1 cellular context compared by ENCODE assay signal in the genomic region with DNA sequence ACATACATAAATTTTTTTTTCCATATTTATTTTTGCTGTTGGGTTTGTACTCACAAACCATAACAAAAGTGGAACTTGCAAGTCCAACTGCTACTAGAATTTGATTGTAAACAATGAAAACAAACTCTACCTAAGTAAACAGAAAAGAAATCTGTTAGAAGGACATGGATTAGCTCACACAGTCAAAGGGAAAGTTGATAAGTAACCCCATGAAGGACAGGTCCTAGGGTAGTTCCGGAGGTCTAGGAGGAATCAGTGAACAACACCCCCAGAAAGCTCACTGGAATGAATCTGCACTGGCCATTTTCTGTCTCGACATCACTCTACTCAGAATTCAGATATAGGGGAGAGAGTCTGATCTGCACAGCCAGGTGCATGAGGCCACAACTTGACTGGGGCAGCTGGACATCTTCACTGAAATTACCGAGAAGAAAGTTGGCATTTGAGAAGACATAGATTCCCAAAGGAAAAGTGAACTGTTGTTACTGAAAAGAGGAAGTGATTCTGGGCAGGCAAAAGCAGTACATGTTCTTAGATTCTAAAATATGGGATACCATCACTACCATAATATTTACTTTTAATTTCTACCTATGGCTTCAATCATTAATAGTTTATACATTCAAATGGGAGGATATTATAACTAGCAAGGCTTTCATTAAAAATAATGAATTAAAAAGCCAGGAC.
TF ChIP-seq lines count a peak whose summit lies in the region.

No MANE protein-coding gene starts in this region.

TF ChIP-seq in HepG2, 621 proteins besides CTCF, POLR2A, EP300 and RAD21 (continued from another document and continues in another):
- TF ChIP-seq, protein P1, sequence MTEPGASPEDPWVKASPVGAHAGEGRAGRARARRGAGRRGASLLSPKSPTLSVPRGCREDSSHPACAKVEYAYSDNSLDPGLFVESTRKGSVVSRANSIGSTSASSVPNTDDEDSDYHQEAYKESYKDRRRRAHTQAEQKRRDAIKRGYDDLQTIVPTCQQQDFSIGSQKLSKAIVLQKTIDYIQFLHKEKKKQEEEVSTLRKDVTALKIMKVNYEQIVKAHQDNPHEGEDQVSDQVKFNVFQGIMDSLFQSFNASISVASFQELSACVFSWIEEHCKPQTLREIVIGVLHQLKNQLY (CRISPR knock-in tag; IDR thresholded peaks at IDR 0.05): no peak
- TF ChIP-seq ZNF572 (CRISPR knock-in tag; IDR thresholded peaks at IDR 0.05) (no peak), KLF12 (CRISPR knock-in tag; IDR thresholded peaks at IDR 0.05; ENCODE audit: borderline replicate concordance) (no peak), BRCA1 (CRISPR knock-in tag; IDR thresholded peaks at IDR 0.05) (no peak), CAMTA2 (CRISPR knock-in tag; IDR thresholded peaks at IDR 0.05; ENCODE audit: borderline replicate concordance) (no peak), ZNF34 (CRISPR knock-in tag; IDR thresholded peaks at IDR 0.05; ENCODE audit: borderline replicate concordance) (no peak), SNAI1 (CRISPR knock-in tag; IDR thresholded peaks at IDR 0.05; ENCODE audit: borderline replicate concordance) (no peak), ZNF720 (CRISPR knock-in tag; IDR thresholded peaks at IDR 0.05) (no peak), ZNF577 (CRISPR knock-in tag; IDR thresholded peaks at IDR 0.05; ENCODE audit: borderline replicate concordance, low read depth) (no peak), SUZ12 (IDR thresholded peaks at IDR 0.05; ENCODE audit: low read depth, low read length) (no peak), ZNF253 (CRISPR knock-in tag; IDR thresholded peaks at IDR 0.05; ENCODE audit: borderline replicate concordance) (no peak), ZNF232 (CRISPR knock-in tag; IDR thresholded peaks at IDR 0.05; ENCODE audit: borderline replicate concordance) (no peak), YY1 (IDR thresholded peaks at IDR 0.05; ENCODE audit: insufficient read depth, insufficient replicate concordance, low read depth, low read length) (no peak), ESRRA (CRISPR knock-in tag; IDR thresholded peaks at IDR 0.05; ENCODE audit: low read depth) (no peak), NCOA2 (CRISPR knock-in tag; IDR thresholded peaks at IDR 0.05) (peak; percentile 49; the same call in 1 of the 2 replicates), ZMYM4 (CRISPR knock-in tag; IDR thresholded peaks at IDR 0.05) (peak; percentile 71), ZNF629 (CRISPR knock-in tag; conservative IDR thresholded peaks at IDR 0.05) (no peak), ZNF709 (CRISPR knock-in tag; IDR thresholded peaks at IDR 0.05) (no peak), ZNF10 (CRISPR knock-in tag; IDR thresholded peaks at IDR 0.05; ENCODE audit: borderline replicate concordance, low read depth) (no peak), U2AF2 (IDR thresholded peaks at IDR 0.05; ENCODE audit: low read depth, low read length) (no peak), NPAS2 (CRISPR knock-in tag; IDR thresholded peaks at IDR 0.05; ENCODE audit: borderline replicate concordance) (no peak), ZSCAN20 (CRISPR knock-in tag; IDR thresholded peaks at IDR 0.05; ENCODE audit: borderline replicate concordance) (no peak), PITX1 (CRISPR knock-in tag; IDR thresholded peaks at IDR 0.05) (peak; percentile 63), NCOA1 (CRISPR knock-in tag; IDR thresholded peaks at IDR 0.05) (no peak), SP2 (CRISPR knock-in tag; IDR thresholded peaks at IDR 0.05) (no peak), TBX3 (IDR thresholded peaks at IDR 0.05; ENCODE audit: borderline replicate concordance) (no peak), LCORL (IDR thresholded peaks at IDR 0.05) (no peak), LCORL (CRISPR knock-in tag; IDR thresholded peaks at IDR 0.05) (no peak), SMARCE1 (IDR thresholded peaks at IDR 0.05; ENCODE audit: borderline replicate concordance) (no peak)
- TF ChIP-seq, protein P2, sequence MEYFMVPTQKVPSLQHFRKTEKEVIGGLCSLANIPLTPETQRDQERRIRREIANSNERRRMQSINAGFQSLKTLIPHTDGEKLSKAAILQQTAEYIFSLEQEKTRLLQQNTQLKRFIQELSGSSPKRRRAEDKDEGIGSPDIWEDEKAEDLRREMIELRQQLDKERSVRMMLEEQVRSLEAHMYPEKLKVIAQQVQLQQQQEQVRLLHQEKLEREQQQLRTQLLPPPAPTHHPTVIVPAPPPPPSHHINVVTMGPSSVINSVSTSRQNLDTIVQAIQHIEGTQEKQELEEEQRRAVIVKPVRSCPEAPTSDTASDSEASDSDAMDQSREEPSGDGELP (IDR thresholded peaks at IDR 0.05; ENCODE audit: borderline replicate concordance, low read depth): no peak
- TF ChIP-seq, protein P3, sequence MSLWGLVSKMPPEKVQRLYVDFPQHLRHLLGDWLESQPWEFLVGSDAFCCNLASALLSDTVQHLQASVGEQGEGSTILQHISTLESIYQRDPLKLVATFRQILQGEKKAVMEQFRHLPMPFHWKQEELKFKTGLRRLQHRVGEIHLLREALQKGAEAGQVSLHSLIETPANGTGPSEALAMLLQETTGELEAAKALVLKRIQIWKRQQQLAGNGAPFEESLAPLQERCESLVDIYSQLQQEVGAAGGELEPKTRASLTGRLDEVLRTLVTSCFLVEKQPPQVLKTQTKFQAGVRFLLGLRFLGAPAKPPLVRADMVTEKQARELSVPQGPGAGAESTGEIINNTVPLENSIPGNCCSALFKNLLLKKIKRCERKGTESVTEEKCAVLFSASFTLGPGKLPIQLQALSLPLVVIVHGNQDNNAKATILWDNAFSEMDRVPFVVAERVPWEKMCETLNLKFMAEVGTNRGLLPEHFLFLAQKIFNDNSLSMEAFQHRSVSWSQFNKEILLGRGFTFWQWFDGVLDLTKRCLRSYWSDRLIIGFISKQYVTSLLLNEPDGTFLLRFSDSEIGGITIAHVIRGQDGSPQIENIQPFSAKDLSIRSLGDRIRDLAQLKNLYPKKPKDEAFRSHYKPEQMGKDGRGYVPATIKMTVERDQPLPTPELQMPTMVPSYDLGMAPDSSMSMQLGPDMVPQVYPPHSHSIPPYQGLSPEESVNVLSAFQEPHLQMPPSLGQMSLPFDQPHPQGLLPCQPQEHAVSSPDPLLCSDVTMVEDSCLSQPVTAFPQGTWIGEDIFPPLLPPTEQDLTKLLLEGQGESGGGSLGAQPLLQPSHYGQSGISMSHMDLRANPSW (CRISPR knock-in tag; IDR thresholded peaks at IDR 0.05; ENCODE audit: borderline replicate concordance): no peak
- TF ChIP-seq, protein P4, sequence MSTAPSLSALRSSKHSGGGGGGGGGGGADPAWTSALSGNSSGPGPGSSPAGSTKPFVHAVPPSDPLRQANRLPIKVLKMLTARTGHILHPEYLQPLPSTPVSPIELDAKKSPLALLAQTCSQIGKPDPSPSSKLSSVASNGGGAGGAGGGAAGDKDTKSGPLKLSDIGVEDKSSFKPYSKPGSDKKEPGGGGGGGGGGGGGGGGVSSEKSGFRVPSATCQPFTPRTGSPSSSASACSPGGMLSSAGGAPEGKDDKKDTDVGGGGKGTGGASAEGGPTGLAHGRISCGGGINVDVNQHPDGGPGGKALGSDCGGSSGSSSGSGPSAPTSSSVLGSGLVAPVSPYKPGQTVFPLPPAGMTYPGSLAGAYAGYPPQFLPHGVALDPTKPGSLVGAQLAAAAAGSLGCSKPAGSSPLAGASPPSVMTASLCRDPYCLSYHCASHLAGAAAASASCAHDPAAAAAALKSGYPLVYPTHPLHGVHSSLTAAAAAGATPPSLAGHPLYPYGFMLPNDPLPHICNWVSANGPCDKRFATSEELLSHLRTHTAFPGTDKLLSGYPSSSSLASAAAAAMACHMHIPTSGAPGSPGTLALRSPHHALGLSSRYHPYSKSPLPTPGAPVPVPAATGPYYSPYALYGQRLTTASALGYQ (CRISPR knock-in tag; IDR thresholded peaks at IDR 0.05): 0 out of 2 replicates have a peak, but pooled peaks have one; percentile 40
- TF ChIP-seq, protein P5, sequence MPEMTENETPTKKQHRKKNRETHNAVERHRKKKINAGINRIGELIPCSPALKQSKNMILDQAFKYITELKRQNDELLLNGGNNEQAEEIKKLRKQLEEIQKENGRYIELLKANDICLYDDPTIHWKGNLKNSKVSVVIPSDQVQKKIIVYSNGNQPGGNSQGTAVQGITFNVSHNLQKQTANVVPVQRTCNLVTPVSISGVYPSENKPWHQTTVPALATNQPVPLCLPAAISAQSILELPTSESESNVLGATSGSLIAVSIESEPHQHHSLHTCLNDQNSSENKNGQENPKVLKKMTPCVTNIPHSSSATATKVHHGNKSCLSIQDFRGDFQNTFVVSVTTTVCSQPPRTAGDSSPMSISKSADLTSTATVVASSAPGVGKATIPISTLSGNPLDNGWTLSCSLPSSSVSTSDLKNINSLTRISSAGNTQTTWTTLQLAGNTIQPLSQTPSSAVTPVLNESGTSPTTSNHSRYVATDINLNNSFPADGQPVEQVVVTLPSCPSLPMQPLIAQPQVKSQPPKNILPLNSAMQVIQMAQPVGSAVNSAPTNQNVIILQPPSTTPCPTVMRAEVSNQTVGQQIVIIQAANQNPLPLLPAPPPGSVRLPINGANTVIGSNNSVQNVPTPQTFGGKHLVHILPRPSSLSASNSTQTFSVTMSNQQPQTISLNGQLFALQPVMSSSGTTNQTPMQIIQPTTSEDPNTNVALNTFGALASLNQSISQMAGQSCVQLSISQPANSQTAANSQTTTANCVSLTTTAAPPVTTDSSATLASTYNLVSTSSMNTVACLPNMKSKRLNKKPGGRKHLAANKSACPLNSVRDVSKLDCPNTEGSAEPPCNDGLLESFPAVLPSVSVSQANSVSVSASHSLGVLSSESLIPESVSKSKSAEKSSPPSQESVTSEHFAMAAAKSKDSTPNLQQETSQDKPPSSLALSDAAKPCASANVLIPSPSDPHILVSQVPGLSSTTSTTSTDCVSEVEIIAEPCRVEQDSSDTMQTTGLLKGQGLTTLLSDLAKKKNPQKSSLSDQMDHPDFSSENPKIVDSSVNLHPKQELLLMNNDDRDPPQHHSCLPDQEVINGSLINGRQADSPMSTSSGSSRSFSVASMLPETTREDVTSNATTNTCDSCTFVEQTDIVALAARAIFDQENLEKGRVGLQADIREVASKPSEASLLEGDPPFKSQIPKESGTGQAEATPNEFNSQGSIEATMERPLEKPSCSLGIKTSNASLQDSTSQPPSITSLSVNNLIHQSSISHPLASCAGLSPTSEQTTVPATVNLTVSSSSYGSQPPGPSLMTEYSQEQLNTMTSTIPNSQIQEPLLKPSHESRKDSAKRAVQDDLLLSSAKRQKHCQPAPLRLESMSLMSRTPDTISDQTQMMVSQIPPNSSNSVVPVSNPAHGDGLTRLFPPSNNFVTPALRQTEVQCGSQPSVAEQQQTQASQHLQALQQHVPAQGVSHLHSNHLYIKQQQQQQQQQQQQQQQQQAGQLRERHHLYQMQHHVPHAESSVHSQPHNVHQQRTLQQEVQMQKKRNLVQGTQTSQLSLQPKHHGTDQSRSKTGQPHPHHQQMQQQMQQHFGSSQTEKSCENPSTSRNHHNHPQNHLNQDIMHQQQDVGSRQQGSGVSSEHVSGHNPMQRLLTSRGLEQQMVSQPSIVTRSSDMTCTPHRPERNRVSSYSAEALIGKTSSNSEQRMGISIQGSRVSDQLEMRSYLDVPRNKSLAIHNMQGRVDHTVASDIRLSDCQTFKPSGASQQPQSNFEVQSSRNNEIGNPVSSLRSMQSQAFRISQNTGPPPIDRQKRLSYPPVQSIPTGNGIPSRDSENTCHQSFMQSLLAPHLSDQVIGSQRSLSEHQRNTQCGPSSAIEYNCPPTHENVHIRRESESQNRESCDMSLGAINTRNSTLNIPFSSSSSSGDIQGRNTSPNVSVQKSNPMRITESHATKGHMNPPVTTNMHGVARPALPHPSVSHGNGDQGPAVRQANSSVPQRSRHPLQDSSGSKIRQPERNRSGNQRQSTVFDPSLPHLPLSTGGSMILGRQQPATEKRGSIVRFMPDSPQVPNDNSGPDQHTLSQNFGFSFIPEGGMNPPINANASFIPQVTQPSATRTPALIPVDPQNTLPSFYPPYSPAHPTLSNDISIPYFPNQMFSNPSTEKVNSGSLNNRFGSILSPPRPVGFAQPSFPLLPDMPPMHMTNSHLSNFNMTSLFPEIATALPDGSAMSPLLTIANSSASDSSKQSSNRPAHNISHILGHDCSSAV (CRISPR knock-in tag; IDR thresholded peaks at IDR 0.05; ENCODE audit: borderline replicate concordance): no peak
- TF ChIP-seq, protein P6, sequence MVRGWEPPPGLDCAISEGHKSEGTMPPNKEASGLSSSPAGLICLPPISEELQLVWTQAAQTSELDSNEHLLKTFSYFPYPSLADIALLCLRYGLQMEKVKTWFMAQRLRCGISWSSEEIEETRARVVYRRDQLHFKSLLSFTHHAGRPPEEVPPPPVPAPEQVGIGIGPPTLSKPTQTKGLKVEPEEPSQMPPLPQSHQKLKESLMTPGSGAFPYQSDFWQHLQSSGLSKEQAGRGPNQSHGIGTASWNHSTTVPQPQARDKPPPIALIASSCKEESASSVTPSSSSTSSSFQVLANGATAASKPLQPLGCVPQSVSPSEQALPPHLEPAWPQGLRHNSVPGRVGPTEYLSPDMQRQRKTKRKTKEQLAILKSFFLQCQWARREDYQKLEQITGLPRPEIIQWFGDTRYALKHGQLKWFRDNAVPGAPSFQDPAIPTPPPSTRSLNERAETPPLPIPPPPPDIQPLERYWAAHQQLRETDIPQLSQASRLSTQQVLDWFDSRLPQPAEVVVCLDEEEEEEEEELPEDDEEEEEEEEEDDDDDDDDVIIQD (CRISPR knock-in tag; IDR thresholded peaks at IDR 0.05; ENCODE audit: low read depth): peak; percentile 76; the same call in 1 of the 2 replicates
- TF ChIP-seq, protein P7, sequence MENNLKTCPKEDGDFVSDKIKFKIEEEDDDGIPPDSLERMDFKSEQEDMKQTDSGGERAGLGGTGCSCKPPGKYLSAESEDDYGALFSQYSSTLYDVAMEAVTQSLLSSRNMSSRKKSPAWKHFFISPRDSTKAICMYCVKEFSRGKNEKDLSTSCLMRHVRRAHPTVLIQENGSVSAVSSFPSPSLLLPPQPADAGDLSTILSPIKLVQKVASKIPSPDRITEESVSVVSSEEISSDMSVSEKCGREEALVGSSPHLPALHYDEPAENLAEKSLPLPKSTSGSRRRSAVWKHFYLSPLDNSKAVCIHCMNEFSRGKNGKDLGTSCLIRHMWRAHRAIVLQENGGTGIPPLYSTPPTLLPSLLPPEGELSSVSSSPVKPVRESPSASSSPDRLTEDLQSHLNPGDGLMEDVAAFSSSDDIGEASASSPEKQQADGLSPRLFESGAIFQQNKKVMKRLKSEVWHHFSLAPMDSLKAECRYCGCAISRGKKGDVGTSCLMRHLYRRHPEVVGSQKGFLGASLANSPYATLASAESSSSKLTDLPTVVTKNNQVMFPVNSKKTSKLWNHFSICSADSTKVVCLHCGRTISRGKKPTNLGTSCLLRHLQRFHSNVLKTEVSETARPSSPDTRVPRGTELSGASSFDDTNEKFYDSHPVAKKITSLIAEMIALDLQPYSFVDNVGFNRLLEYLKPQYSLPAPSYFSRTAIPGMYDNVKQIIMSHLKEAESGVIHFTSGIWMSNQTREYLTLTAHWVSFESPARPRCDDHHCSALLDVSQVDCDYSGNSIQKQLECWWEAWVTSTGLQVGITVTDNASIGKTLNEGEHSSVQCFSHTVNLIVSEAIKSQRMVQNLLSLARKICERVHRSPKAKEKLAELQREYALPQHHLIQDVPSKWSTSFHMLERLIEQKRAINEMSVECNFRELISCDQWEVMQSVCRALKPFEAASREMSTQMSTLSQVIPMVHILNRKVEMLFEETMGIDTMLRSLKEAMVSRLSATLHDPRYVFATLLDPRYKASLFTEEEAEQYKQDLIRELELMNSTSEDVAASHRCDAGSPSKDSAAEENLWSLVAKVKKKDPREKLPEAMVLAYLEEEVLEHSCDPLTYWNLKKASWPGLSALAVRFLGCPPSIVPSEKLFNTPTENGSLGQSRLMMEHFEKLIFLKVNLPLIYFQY (CRISPR knock-in tag; IDR thresholded peaks at IDR 0.05; ENCODE audit: borderline replicate concordance): no peak
- TF ChIP-seq, protein P8, sequence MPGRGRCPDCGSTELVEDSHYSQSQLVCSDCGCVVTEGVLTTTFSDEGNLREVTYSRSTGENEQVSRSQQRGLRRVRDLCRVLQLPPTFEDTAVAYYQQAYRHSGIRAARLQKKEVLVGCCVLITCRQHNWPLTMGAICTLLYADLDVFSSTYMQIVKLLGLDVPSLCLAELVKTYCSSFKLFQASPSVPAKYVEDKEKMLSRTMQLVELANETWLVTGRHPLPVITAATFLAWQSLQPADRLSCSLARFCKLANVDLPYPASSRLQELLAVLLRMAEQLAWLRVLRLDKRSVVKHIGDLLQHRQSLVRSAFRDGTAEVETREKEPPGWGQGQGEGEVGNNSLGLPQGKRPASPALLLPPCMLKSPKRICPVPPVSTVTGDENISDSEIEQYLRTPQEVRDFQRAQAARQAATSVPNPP (CRISPR knock-in tag; IDR thresholded peaks at IDR 0.05): no peak
